ENCODE assay signal across 19 cellular contexts in the genomic region with DNA sequence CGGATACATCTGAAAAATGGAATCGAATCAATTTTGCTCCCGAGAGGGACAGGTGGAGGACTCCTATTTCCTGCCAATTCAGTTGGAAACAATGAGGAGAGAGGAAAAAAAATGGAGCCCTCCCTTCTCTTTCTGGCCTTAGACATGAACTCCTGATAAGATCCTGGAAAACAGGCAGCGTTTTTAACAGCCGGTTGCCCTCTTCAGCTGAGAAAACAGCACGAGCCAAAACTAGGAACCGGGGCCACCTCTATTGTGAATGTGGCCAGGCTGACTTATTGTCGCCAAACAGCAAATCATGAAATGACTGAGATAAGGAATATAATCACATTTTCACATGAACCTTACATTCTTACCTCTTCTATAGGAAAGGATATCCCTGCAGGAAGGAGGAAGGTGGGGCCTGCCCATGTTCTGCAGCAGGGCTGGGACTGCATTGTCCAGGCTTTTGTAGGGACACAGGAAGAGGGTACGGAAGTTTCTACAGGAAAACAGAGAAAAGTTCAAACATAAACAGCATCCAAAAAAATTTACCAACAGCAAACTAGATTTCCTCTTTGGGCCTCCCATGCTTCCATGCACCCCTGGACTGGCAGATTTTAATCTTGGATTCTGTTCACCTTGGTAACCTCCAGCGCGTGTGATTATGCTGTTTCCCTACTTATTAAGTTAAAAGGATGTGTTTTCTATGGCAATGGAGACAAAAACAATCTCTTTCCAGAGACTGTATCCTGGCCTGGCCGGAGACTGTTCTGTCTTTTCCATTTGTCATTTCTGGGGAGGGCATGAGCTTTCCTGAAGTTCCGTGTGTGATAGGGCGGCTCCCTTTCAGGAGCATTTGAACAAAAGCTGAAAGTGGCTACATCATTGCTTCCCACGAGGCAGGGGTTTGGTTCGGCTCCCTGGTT. TPM values are rescaled to one million over a fixed set of nuclear protein-coding genes. Genes with fewer than 3 reads are reported as not detected.
DNase-seq lines count a peak whose midpoint lies in the region; ATAC-seq, FAIRE-seq and TF ChIP-seq lines count a peak whose summit lies in the region.
"Had no signal": no experiment of that assay in that cellular context is flagged by ENCODE, and none has a peak within 500 bp of the region (broad histone marks: within the 10 kb centered on the region; RNA-seq: fewer than 3 reads in every experiment).

No MANE protein-coding gene starts in this region.

- H3K4me3 ChIP-seq in K562 (no peak overlapping the region), upper lobe of left lung (no peak overlapping the region)
- H3K4me3 ChIP-seq: BLaER1 treated with 17β-estradiol and CSF1 and Interleukin-3, amounts not matched to agents 10 nM and 100 nM; HAP-1; SJSA1; vagina had no signal

- no peak for TF ChIP-seq RAD21 in K562 (CRISPR knock-in tag; conservative IDR thresholded peaks at IDR 0.05 in 1 of 2, IDR thresholded peaks at IDR 0.05 in 1 of 2)

- no peaks in the 10 kb centered on the region for H3K27me3 Mint-ChIP-seq in mesothelial cell of epicardium (ENCODE audit: low read depth)

- H3K4me2 ChIP-seq in K562 (ENCODE audit: insufficient read depth, low read length): no peak overlapping the region
- H3K4me2 ChIP-seq: BLaER1 treated with 17β-estradiol and CSF1 and Interleukin-3, amounts not matched to agents 10 nM and 100 nM had no signal

- no peak overlapping the region for H3K9ac ChIP-seq in K562 (ENCODE audit: insufficient read depth in 1 of 2, low read depth in 2 of 2, low read length in 2 of 2)
- H3K9ac ChIP-seq: BLaER1 treated with 17β-estradiol and CSF1 and Interleukin-3, amounts not matched to agents 10 nM and 100 nM had no signal

- POLR2A ChIA-PET in K562 (lab: Yijun Ruan, JAX): no interaction called here

- TF ChIP-seq POLR2A in K562 (conservative IDR thresholded peaks at IDR 0.05) (no peak), upper lobe of left lung (IDR thresholded peaks at IDR 0.05) (no peak)

- no peak for TF ChIP-seq CTCF in K562 (IDR thresholded peaks at IDR 0.05 in 2 of 3, conservative IDR thresholded peaks at IDR 0.05 in 1 of 3; ENCODE audit: insufficient read depth in 2 of 3, low read depth in 1 of 3, low read length in 3 of 3)
- TF ChIP-seq CTCF in mesothelial cell of epicardium (IDR thresholded peaks at IDR 0.05; ENCODE audit: unreplicated experiment): no peak
- TF ChIP-seq CTCF in upper lobe of left lung (IDR thresholded peaks at IDR 0.05): no peak

- H3K27ac ChIP-seq in K562 (ENCODE audit: extremely low read depth, low read depth, low read length) (no peak overlapping the region), upper lobe of left lung (peak overlapping the region; percentile 66 to 86 (median 74))
- H3K27ac ChIP-seq: BLaER1 treated with 17β-estradiol and CSF1 and Interleukin-3, amounts not matched to agents 10 nM and 100 nM; epithelial cell of prostate; SJSA1; vagina had no signal

- peak overlapping the region; percentile 79 for H3K27ac Mint-ChIP-seq in mesothelial cell of epicardium
- H3K27ac Mint-ChIP-seq: natural killer cell treated with Interleukin-12 subunit alpha and Interleukin-12 subunit beta and Interleukin-15 and Interleukin-18, amount 100 ng/mL, for 72 hours had no signal

- H3K36me3 Mint-ChIP-seq in mesothelial cell of epicardium: no peaks in the 10 kb centered on the region
- H3K36me3 Mint-ChIP-seq: natural killer cell treated with Interleukin-12 subunit alpha and Interleukin-12 subunit beta and Interleukin-15 and Interleukin-18, amount 100 ng/mL, for 72 hours had no signal

- no peaks in the 10 kb centered on the region for H4K20me1 ChIP-seq in K562 (replicated peaks; ENCODE audit: control insufficient read depth, insufficient read depth, low read length)
- H4K20me1 ChIP-seq: BLaER1 treated with 17β-estradiol and CSF1 and Interleukin-3, amounts not matched to agents 10 nM and 100 nM had no signal

- TF ChIP-seq EP300 in K562 (IDR thresholded peaks at IDR 0.05; ENCODE audit: low read length) (no peak), upper lobe of left lung (IDR thresholded peaks at IDR 0.05) (no peak)

- WGBS in K562 (ENCODE audit: insufficient coverage, low coverage, missing lambda C conversion rate): 11% methylated on average over 16 of the region's 16 CpGs
- WGBS in upper lobe of left lung, 2 donors: 60 to 67% methylated on average over 16 of the region's 16 CpGs

- DNase-seq in K562 (ENCODE audit: extremely low read depth in 1 of 4, low spot score in 3 of 4) (no peak), glomerular endothelial cell (ENCODE audit: extremely low read depth, low read depth, low spot score) (peak; percentile 78), mesothelial cell of epicardium (ENCODE audit: low spot score in 2 of 2, unreplicated experiment in 2 of 2) (no peak), upper lobe of left lung (no peak), cortex of kidney (lab: John Stamatoyannopoulos, UW) (no peak)
- DNase-seq in NK-92 treated with Interleukin-12 subunit alpha and Interleukin-12 subunit beta, amount 100 ng/mL, for 24 hours (lab: John Stamatoyannopoulos, UW): no peak
- DNase-seq: activated T-cell treated with anti-CD3 and anti-CD28 coated beads, Interleukin-2, amount 50 U/mL, for 4 hours; DMS79; KG1; NCI-H1105 treated with DMSO at 0.1 percent for 48 hours; stimulated activated CD4-positive, alpha-beta T cell treated with anti-CD3 and anti-CD28 coated beads, Interleukin-4, amount 100 ng/mL, for 4 hours had no signal

- H3K36me3 ChIP-seq in K562 (ENCODE audit: control insufficient read depth, insufficient read depth, low read length) (no peaks in the 10 kb centered on the region), upper lobe of left lung (no peaks in the 10 kb centered on the region)
- H3K36me3 ChIP-seq: BLaER1 treated with 17β-estradiol and CSF1 and Interleukin-3, amounts not matched to agents 10 nM and 100 nM; HAP-1; SJSA1; vagina had no signal

- H3K4me1 ChIP-seq in K562 (replicated peaks in 1 of 2; ENCODE audit: control insufficient read depth in 2 of 2, insufficient read depth in 2 of 2, low read length in 2 of 2): no peaks in the 10 kb centered on the region
- peaks cover 0 to 14% (median 11%) of the 10 kb centered on the region in 4 donors for H3K4me1 ChIP-seq in upper lobe of left lung
- H3K4me1 ChIP-seq: HAP-1, SJSA1, vagina had no signal

- no peaks in the 10 kb centered on the region for H3K9me3 ChIP-seq in K562 (replicated peaks; ENCODE audit: control insufficient read depth, insufficient read depth, low read depth, low read length)
- no peaks in the 10 kb centered on the region for H3K9me3 ChIP-seq in upper lobe of left lung
- H3K9me3 ChIP-seq: HAP-1, SJSA1, vagina had no signal

- no peak overlapping the region for H3K4me3 Mint-ChIP-seq in mesothelial cell of epicardium
- H3K4me3 Mint-ChIP-seq: activated T-cell treated with anti-CD3 and anti-CD28 coated beads, Interleukin-2, amount 50 U/mL, for 4 hours; natural killer cell treated with Interleukin-12 subunit alpha and Interleukin-12 subunit beta and Interleukin-15 and Interleukin-18, amount 100 ng/mL, for 72 hours had no signal

- H3K4me1 Mint-ChIP-seq in mesothelial cell of epicardium: peaks cover 8% of the 10 kb centered on the region

- H3K9me1 ChIP-seq in K562 (ENCODE audit: control insufficient read depth, insufficient read depth, low read length): no peaks in the 10 kb centered on the region

- no peak for ATAC-seq in K562
- no peak for ATAC-seq in upper lobe of left lung (ENCODE audit: low FRiP score in 2 of 2)
- ATAC-seq in GM21723 (IDR thresholded peaks at IDR 0.05; ENCODE audit: unreplicated experiment): no peak
- ATAC-seq: activated T-cell treated with anti-CD3 and anti-CD28 coated beads, Interleukin-2, amount 50 U/mL, for 4 hours; natural killer cell treated with Interleukin-12 subunit alpha and Interleukin-12 subunit beta and Interleukin-15 and Interleukin-18, amount 100 ng/mL, for 72 hours; sciatic nerve had no signal

- in situ Hi-C loops in K562 (cut with MboI): no loop called here

- H2AFZ ChIP-seq in K562 (ENCODE audit: low read depth, low read length): no peak overlapping the region

- CTCF ChIA-PET in K562 (lab: Yijun Ruan, JAX; ENCODE audit: low intra/inter-chr PET ratio): no interaction called here

- H3K9me3 Mint-ChIP-seq in mesothelial cell of epicardium: peaks cover 8% of the 10 kb centered on the region
- H3K9me3 Mint-ChIP-seq: activated T-cell treated with anti-CD3 and anti-CD28 coated beads, Interleukin-2, amount 50 U/mL, for 4 hours; natural killer cell treated with Interleukin-12 subunit alpha and Interleukin-12 subunit beta and Interleukin-15 and Interleukin-18, amount 100 ng/mL, for 72 hours had no signal

- BruUV-seq in K562 (replicated peaks; lab: Mats Ljungman, UMichigan): no TSS peak

- no peaks in the 10 kb centered on the region for H3K79me2 ChIP-seq in K562 (ENCODE audit: control insufficient read depth, insufficient read depth, low read length)

- intact Hi-C loops in K562 (cut with micrococcal nuclease): no loop called here

- H3K27me3 ChIP-seq in K562 (ENCODE audit: control insufficient read depth in 2 of 2, insufficient read depth in 2 of 2, low read length in 2 of 2): peaks cover 2 to 26% of the 10 kb centered on the region in 2 experiments
- no peaks in the 10 kb centered on the region for H3K27me3 ChIP-seq in upper lobe of left lung
- H3K27me3 ChIP-seq: BLaER1 treated with 17β-estradiol and CSF1 and Interleukin-3, amounts not matched to agents 10 nM and 100 nM; SJSA1; vagina had no signal

- no peak for FAIRE-seq in K562 (lab: Jason Lieb, UNC)

TF ChIP-seq in K562, 482 proteins besides CTCF, POLR2A, EP300 and RAD21 (continues in another document):
- no peak for TF ChIP-seq ZSCAN32 (CRISPR knock-in tag; IDR thresholded peaks at IDR 0.05)

RNA-seq across cellular contexts. Expression of a gene that starts 29.0 kb away (rescaled TPM):
- total RNA-seq in K562 (2011; cell fraction: chromatin; rRNA removed; ENCODE audit: low replicate concordance): 2.0 and 2.1 TPM in 2 replicates
- total RNA-seq in K562 (2011; cell fraction: nucleolus; rRNA removed): 0.79 and 1.0 TPM in 2 replicates
- total RNA-seq in K562 (2011; cell fraction: nucleoplasm; rRNA removed): 1.1 and 1.7 TPM in 2 replicates
- total RNA-seq in K562 (2014; rRNA removed): 2.0 and 3.3 TPM in 2 replicates
- total RNA-seq in K562 (2014; rRNA removed; fragmentation: Illumina TruSeq; extraction: Trizol): 3.2 TPM in 2 replicates
- 2.9 and 3.8 TPM in 2 replicates for total RNA-seq in K562 (2015; rRNA removed; fragmentation: Illumina TruSeq; extraction: Trizol)
- total RNA-seq in K562 (2021): 5.5 and 6.3 TPM in 2 replicates
- polyA plus RNA-seq in K562 (2011; rRNA removed): 0.70 and 1.5 TPM in 2 replicates
- 0.80 and 2.0 TPM in 2 replicates for polyA plus RNA-seq in K562 (2011; cell fraction: cytosol; rRNA removed)
- polyA plus RNA-seq in K562 (2011; cell fraction: nucleus; rRNA removed): 0.25 and 1.3 TPM in 2 replicates
- polyA plus RNA-seq in K562 (2012): 4.1 and 5.0 TPM in 2 replicates
- 4.7 and 5.1 TPM in 2 replicates for polyA plus RNA-seq in K562 (2014; fragmentation: Illumina TruSeq; extraction: Trizol)
- polyA plus RNA-seq in K562 (2014; fragmentation: Nextera tagmentation; extraction: Ambion mirVana): 1 to 10 TPM; 1.6 to 1.7 TPM
- 2.9 and 3.1 TPM in 2 replicates for polyA plus RNA-seq in K562 (2014; rRNA removed)
- polyA minus RNA-seq in K562 (2011; rRNA and poly(A)+ RNA removed): 0.75 and 1.1 TPM in 2 replicates
- polyA minus RNA-seq in K562 (2011; cell fraction: cytosol; rRNA and poly(A)+ RNA removed): 1.5 and 2.0 TPM in 2 replicates
- 0.67 and 0.81 TPM in 2 replicates for polyA minus RNA-seq in K562 (2011; cell fraction: nucleus; rRNA and poly(A)+ RNA removed)
- 50.9 and 70.6 TPM in 2 replicates for total RNA-seq in glomerular endothelial cell
- total RNA-seq in mesothelial cell of epicardium: 27.2 to 28.2 TPM (median 28.0 TPM) in 3 replicates
- total RNA-seq in upper lobe of left lung: 10 to 100 TPM in 5 of 6 donors, 1 to 10 TPM in 1; 7.3 to 38.4 (median 22.1) TPM
